In the genomic region with DNA sequence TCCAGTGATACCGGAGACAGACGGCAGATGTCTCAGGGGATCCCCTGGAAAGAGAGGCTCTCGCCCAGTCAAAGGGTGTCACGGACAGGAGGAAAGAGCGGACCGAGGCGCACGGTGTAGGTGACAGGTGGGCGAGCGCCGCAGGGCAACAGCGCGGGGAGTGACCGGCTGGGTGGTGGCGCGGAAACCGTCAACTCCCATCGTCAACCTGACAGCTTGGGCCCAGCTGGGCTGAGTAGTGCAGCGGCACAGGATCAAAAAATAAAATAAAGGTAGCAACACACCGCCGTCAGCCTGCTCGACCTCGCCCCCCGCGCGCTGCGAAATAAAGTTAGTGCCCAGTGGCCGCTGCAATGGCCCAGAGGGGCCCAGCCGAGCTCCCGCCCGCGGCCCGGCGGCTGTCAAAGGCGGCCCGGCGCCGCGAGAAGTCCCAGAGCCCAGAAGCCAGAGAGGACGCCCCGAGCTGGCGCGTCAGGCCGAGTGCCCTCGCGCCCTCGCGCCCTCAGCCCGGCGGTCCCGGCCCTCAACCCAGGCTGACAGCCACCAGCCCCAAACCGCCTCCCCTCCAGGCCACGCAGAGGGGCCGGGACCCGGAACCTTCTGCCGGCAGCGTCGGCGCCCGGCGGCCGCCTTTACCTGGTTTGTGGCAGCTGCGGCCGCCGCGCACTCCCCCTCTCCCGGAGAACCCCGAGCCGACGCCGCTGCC, we compare ENCODE assay signal across 1 cellular context.
A peak's percentile ranks its signal among the peaks of the same experiment; 100 is the strongest.
TF ChIP-seq lines count a peak whose summit lies in the region.

Gene LYST (minus strand): TSS at position 700 of the 706 bp plus-strand sequence. CDS start 36,489 bp downstream, outside the sequence.

TF ChIP-seq in K562, 482 proteins besides CTCF, POLR2A, EP300 and RAD21 (continued from another document and continues in another):
- TF ChIP-seq REST (CRISPR knock-in tag; IDR thresholded peaks at IDR 0.05; ENCODE audit: low read depth): 0 out of 2 replicates have a peak, but pooled peaks have one; percentile 42
- no peak for TF ChIP-seq NUFIP1 (IDR thresholded peaks at IDR 0.05; ENCODE audit: partially characterized antibody)
- TF ChIP-seq ESRRB (CRISPR knock-in tag; IDR thresholded peaks at IDR 0.05; ENCODE audit: borderline replicate concordance): no peak
- TF ChIP-seq, protein P1, sequence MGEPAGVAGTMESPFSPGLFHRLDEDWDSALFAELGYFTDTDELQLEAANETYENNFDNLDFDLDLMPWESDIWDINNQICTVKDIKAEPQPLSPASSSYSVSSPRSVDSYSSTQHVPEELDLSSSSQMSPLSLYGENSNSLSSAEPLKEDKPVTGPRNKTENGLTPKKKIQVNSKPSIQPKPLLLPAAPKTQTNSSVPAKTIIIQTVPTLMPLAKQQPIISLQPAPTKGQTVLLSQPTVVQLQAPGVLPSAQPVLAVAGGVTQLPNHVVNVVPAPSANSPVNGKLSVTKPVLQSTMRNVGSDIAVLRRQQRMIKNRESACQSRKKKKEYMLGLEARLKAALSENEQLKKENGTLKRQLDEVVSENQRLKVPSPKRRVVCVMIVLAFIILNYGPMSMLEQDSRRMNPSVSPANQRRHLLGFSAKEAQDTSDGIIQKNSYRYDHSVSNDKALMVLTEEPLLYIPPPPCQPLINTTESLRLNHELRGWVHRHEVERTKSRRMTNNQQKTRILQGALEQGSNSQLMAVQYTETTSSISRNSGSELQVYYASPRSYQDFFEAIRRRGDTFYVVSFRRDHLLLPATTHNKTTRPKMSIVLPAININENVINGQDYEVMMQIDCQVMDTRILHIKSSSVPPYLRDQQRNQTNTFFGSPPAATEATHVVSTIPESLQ (CRISPR knock-in tag; IDR thresholded peaks at IDR 0.05): no peak
- no peak for TF ChIP-seq CEBPB (tag; IDR thresholded peaks at IDR 0.05)
- TF ChIP-seq, protein P2, sequence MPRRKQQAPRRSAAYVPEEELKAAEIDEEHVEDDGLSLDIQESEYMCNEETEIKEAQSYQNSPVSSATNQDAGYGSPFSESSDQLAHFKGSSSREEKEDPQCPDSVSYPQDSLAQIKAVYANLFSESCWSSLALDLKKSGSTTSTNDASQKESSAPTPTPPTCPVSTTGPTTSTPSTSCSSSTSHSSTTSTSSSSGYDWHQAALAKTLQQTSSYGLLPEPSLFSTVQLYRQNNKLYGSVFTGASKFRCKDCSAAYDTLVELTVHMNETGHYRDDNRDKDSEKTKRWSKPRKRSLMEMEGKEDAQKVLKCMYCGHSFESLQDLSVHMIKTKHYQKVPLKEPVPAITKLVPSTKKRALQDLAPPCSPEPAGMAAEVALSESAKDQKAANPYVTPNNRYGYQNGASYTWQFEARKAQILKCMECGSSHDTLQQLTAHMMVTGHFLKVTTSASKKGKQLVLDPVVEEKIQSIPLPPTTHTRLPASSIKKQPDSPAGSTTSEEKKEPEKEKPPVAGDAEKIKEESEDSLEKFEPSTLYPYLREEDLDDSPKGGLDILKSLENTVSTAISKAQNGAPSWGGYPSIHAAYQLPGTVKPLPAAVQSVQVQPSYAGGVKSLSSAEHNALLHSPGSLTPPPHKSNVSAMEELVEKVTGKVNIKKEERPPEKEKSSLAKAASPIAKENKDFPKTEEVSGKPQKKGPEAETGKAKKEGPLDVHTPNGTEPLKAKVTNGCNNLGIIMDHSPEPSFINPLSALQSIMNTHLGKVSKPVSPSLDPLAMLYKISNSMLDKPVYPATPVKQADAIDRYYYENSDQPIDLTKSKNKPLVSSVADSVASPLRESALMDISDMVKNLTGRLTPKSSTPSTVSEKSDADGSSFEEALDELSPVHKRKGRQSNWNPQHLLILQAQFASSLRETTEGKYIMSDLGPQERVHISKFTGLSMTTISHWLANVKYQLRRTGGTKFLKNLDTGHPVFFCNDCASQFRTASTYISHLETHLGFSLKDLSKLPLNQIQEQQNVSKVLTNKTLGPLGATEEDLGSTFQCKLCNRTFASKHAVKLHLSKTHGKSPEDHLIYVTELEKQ (CRISPR knock-in tag; IDR thresholded peaks at IDR 0.05): no peak
- no peak for TF ChIP-seq PTRF (tag; IDR thresholded peaks at IDR 0.05)
- no peak for TF ChIP-seq ZNF23 (CRISPR knock-in tag; IDR thresholded peaks at IDR 0.05)
- TF ChIP-seq RB1 (IDR thresholded peaks at IDR 0.05; ENCODE audit: low read depth): peak; percentile 29; the same call in 1 of the 2 replicates
- TF ChIP-seq, protein P3, sequence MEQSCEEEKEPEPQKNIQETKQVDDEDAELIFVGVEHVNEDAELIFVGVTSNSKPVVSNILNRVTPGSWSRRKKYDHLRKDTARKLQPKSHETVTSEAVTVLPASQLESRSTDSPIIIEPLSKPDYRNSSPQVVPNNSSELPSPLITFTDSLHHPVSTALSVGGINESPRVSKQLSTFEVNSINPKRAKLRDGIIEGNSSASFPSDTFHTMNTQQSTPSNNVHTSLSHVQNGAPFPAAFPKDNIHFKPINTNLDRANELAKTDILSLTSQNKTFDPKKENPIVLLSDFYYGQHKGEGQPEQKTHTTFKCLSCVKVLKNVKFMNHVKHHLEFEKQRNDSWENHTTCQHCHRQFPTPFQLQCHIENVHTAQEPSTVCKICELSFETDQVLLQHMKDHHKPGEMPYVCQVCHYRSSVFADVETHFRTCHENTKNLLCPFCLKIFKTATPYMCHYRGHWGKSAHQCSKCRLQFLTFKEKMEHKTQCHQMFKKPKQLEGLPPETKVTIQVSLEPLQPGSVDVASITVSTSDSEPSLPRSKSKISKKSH (CRISPR knock-in tag; IDR thresholded peaks at IDR 0.05): no peak
- TF ChIP-seq POLR2H (tag; IDR thresholded peaks at IDR 0.05; ENCODE audit: low read depth): no peak
- TF ChIP-seq EWSR1 (IDR thresholded peaks at IDR 0.05; ENCODE audit: borderline replicate concordance, low read depth, partially characterized antibody): no peak
- no peak for TF ChIP-seq ZNF586 (CRISPR knock-in tag; conservative IDR thresholded peaks at IDR 0.05)
- peak; percentile 84 for TF ChIP-seq ZFX (CRISPR knock-in tag; IDR thresholded peaks at IDR 0.05)
- TF ChIP-seq, protein P4, sequence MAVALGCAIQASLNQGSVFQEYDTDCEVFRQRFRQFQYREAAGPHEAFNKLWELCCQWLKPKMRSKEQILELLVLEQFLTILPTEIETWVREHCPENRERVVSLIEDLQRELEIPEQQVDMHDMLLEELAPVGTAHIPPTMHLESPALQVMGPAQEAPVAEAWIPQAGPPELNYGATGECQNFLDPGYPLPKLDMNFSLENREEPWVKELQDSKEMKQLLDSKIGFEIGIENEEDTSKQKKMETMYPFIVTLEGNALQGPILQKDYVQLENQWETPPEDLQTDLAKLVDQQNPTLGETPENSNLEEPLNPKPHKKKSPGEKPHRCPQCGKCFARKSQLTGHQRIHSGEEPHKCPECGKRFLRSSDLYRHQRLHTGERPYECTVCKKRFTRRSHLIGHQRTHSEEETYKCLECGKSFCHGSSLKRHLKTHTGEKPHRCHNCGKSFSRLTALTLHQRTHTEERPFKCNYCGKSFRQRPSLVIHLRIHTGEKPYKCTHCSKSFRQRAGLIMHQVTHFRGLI (CRISPR knock-in tag; IDR thresholded peaks at IDR 0.05): no peak
- TF ChIP-seq SNRNP70 (optimal IDR thresholded peaks at IDR 0.05; ENCODE audit: low read depth, low read length): no peak
- TF ChIP-seq CBFA2T2 (conservative IDR thresholded peaks at IDR 0.05): no peak
- no peak for TF ChIP-seq ZNF3 (CRISPR knock-in tag; IDR thresholded peaks at IDR 0.05)
- TF ChIP-seq ELF4 (CRISPR knock-in tag; IDR thresholded peaks at IDR 0.05): no peak
- TF ChIP-seq ZNF408 (CRISPR knock-in tag; IDR thresholded peaks at IDR 0.05; ENCODE audit: low read depth): no peak
- no peak for TF ChIP-seq MEF2A (IDR thresholded peaks at IDR 0.05; ENCODE audit: control insufficient read depth, low read depth, low read length)
- TF ChIP-seq ARHGAP35 (IDR thresholded peaks at IDR 0.05; ENCODE audit: partially characterized antibody): no peak
- no peak for TF ChIP-seq ETV5 (CRISPR knock-in tag; IDR thresholded peaks at IDR 0.05; ENCODE audit: low read depth)
- TF ChIP-seq RBM14 (IDR thresholded peaks at IDR 0.05; ENCODE audit: borderline replicate concordance, insufficient read depth, low read depth, low read length): no peak
- 0 out of 2 replicates have a peak, but pooled peaks have one; percentile 60 for TF ChIP-seq TGIF2 (CRISPR knock-in tag; IDR thresholded peaks at IDR 0.05)
- TF ChIP-seq CAMTA2 (CRISPR knock-in tag; conservative IDR thresholded peaks at IDR 0.05): no peak
- TF ChIP-seq RNF2 (IDR thresholded peaks at IDR 0.05): no peak
- TF ChIP-seq STAG1 (CRISPR knock-in tag; IDR thresholded peaks at IDR 0.05; ENCODE audit: borderline replicate concordance): no peak; the same call in 1 of the 2 replicates
- no peak for TF ChIP-seq GTF2E2 (tag; IDR thresholded peaks at IDR 0.05)
- TF ChIP-seq E2F5 (CRISPR knock-in tag; IDR thresholded peaks at IDR 0.05): no peak
- TF ChIP-seq SIN3A (IDR thresholded peaks at IDR 0.05; ENCODE audit: borderline replicate concordance in 2 of 2, control insufficient read depth in 1 of 2, low read depth in 2 of 2, low read length in 2 of 2): 0 out of 4 replicates have a peak, but pooled peaks of 1 of the 2 experiments have one; percentile 14
- no peak for TF ChIP-seq ZNF77 (CRISPR knock-in tag; IDR thresholded peaks at IDR 0.05)
- no peak for TF ChIP-seq RBM25 (IDR thresholded peaks at IDR 0.05; ENCODE audit: low read depth, low read length, severe bottlenecking)
- no peak for TF ChIP-seq HMG20B (CRISPR knock-in tag; IDR thresholded peaks at IDR 0.05)
- TF ChIP-seq ZNF717 (CRISPR knock-in tag; IDR thresholded peaks at IDR 0.05): no peak
- TF ChIP-seq NR4A1 (CRISPR knock-in tag; IDR thresholded peaks at IDR 0.05): no peak
- TF ChIP-seq NR4A1 (tag; IDR thresholded peaks at IDR 0.05): peak; percentile 53; the same call in 1 of the 2 replicates
- TF ChIP-seq, protein P5, sequence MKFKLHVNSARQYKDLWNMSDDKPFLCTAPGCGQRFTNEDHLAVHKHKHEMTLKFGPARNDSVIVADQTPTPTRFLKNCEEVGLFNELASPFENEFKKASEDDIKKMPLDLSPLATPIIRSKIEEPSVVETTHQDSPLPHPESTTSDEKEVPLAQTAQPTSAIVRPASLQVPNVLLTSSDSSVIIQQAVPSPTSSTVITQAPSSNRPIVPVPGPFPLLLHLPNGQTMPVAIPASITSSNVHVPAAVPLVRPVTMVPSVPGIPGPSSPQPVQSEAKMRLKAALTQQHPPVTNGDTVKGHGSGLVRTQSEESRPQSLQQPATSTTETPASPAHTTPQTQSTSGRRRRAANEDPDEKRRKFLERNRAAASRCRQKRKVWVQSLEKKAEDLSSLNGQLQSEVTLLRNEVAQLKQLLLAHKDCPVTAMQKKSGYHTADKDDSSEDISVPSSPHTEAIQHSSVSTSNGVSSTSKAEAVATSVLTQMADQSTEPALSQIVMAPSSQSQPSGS (CRISPR knock-in tag; IDR thresholded peaks at IDR 0.05): no peak
- 0 out of 2 replicates have a peak, but pooled peaks have one; percentile 33 for TF ChIP-seq GABPB1 (CRISPR knock-in tag; IDR thresholded peaks at IDR 0.05)
- TF ChIP-seq ZBTB1 (CRISPR knock-in tag; IDR thresholded peaks at IDR 0.05; ENCODE audit: borderline replicate concordance, low read depth): no peak
- no peak for TF ChIP-seq SREBF1 (IDR thresholded peaks at IDR 0.05; ENCODE audit: borderline replicate concordance, low read depth, low read length)
- no peak for TF ChIP-seq PHF21A (IDR thresholded peaks at IDR 0.05; ENCODE audit: borderline replicate concordance, low read depth)
- TF ChIP-seq NCOR1 (IDR thresholded peaks at IDR 0.05): no peak
- TF ChIP-seq ZNF124 (CRISPR knock-in tag; IDR thresholded peaks at IDR 0.05): no peak
- no peak; the same call in 1 of the 2 replicates for TF ChIP-seq ZNF224 (CRISPR knock-in tag; IDR thresholded peaks at IDR 0.05)
- TF ChIP-seq NR1H2 (CRISPR knock-in tag; IDR thresholded peaks at IDR 0.05): no peak
- TF ChIP-seq CTCFL (IDR thresholded peaks at IDR 0.05; ENCODE audit: borderline replicate concordance, insufficient read depth, low read depth, low read length, poor library complexity, severe bottlenecking): no peak
- no peak for TF ChIP-seq MAFG (tag; conservative IDR thresholded peaks at IDR 0.05)
- peak; percentile 47; the same call in 1 of the 2 replicates for TF ChIP-seq ZNF583 (CRISPR knock-in tag; IDR thresholded peaks at IDR 0.05)
